In the genomic region with DNA sequence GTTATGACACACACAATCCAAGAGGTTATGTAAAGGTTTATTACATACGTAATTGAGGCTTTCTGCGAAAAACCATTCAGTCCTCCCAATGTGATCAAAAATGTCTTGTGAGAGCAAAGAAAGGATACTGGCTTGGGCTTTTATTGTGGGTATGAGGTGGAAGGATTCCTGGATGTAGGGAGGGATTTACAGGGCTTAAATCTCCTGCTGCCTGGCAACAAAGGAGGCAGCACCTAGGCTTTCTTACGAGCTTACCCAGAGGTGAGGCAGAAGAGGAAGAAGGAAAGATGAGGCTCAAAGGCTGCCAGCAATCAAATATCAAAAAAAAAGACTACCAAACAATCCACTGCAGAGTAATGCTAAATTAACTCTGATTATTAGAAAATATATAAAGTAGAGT, we compare ENCODE assay signal across 1 cellular context.
TF ChIP-seq lines count a peak whose summit lies in the region.

No MANE protein-coding gene starts in this region.

TF ChIP-seq in WTC11, 78 proteins besides CTCF, POLR2A, EP300 and RAD21:
- no peak for TF ChIP-seq ZNF532 (CRISPR knock-in tag; IDR thresholded peaks at IDR 0.05; ENCODE audit: borderline replicate concordance)
- TF ChIP-seq USF1 (CRISPR knock-in tag; IDR thresholded peaks at IDR 0.05), result no peak
- no peak for TF ChIP-seq ATF1 (CRISPR knock-in tag; IDR thresholded peaks at IDR 0.05)
- TF ChIP-seq ZNF281 (CRISPR knock-in tag; IDR thresholded peaks at IDR 0.05), result no peak
- TF ChIP-seq, protein P1, sequence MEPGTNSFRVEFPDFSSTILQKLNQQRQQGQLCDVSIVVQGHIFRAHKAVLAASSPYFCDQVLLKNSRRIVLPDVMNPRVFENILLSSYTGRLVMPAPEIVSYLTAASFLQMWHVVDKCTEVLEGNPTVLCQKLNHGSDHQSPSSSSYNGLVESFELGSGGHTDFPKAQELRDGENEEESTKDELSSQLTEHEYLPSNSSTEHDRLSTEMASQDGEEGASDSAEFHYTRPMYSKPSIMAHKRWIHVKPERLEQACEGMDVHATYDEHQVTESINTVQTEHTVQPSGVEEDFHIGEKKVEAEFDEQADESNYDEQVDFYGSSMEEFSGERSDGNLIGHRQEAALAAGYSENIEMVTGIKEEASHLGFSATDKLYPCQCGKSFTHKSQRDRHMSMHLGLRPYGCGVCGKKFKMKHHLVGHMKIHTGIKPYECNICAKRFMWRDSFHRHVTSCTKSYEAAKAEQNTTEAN (CRISPR knock-in tag; IDR thresholded peaks at IDR 0.05), result no peak
- no peak for TF ChIP-seq MXD4 (CRISPR knock-in tag; IDR thresholded peaks at IDR 0.05; ENCODE audit: borderline replicate concordance)
- no peak for TF ChIP-seq JUN (CRISPR knock-in tag; IDR thresholded peaks at IDR 0.05)
